Comparison of ENCODE assay signal across 1 cellular context in genomic region chr6:37994238-37994637, GRCh38.
TF ChIP-seq lines count a peak whose summit lies in the region.

No MANE protein-coding gene starts in this region.

TF ChIP-seq in HepG2, 621 proteins besides CTCF, POLR2A, EP300 and RAD21 (continued from another document):
- TF ChIP-seq CSRNP1 (CRISPR knock-in tag; IDR thresholded peaks at IDR 0.05) (no peak), ZNF574 (CRISPR knock-in tag; IDR thresholded peaks at IDR 0.05) (no peak), ZFP36L2 (CRISPR knock-in tag; IDR thresholded peaks at IDR 0.05) (no peak), SP4 (CRISPR knock-in tag; IDR thresholded peaks at IDR 0.05) (no peak), ZNF687 (CRISPR knock-in tag; IDR thresholded peaks at IDR 0.05) (no peak), FOXK1 (CRISPR knock-in tag; IDR thresholded peaks at IDR 0.05; ENCODE audit: borderline replicate concordance, low read depth) (no peak), ZBTB42 (CRISPR knock-in tag; IDR thresholded peaks at IDR 0.05) (no peak), MAX (IDR thresholded peaks at IDR 0.05) (no peak), HOXA3 (CRISPR knock-in tag; IDR thresholded peaks at IDR 0.05) (no peak), E2F5 (CRISPR knock-in tag; conservative IDR thresholded peaks at IDR 0.05) (no peak), ZNF251 (CRISPR knock-in tag; IDR thresholded peaks at IDR 0.05) (no peak)
